2 cellular contexts compared by ENCODE assay signal in the genomic region with DNA sequence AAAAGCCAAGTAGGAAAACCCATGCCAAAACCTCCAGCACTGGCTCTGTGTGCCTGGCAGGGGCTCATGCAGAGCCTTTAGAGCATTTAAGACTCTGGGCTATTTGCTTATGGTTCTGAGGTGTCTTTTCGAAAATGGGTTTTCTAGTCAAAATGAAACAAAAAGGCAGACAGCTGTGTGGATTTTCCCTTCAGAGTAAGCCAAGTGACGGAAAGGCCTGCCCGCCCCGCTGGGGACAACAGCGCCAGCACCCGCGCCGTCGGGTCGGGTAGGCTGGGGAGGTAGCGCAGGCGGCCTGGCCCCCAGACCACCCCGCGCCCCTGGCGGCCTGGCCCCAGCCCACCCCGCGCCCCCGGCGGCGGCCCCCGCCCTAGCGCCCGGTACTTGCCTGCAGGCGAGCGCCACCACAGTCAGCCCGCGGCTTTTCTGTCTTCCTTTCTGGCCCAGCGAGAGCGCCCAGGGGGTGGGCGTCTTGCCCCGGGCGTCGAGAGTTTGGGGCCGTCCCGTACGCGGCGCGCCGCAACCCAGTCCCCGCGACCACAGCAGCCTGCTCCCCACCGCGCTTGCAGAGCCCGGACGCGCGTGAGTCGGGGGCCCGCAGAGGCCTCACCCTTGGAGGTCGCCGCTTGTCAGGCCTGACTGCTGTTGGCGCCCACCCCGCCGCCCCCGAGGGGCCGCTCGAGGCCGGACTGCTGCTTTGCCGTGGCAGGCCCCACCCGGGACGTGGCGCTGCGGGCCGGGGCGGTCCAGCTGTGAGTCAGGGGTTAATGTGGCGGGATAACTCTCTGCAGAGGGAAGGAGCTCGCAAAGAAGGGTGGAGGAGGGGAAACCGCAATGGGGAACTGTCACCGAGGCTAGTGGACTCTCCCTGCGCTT.
TF ChIP-seq lines count a peak whose summit lies in the region.

A gene with protein sequence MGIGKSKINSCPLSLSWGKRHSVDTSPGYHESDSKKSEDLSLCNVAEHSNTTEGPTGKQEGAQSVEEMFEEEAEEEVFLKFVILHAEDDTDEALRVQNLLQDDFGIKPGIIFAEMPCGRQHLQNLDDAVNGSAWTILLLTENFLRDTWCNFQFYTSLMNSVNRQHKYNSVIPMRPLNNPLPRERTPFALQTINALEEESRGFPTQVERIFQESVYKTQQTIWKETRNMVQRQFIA (minus strand): TSS at position 771 of the 876 bp plus-strand sequence. CDS start 21,223 bp downstream, outside the sequence.

TF ChIP-seq in SK-N-SH, 30 proteins besides CTCF, POLR2A, EP300 and RAD21 (continued from another document):
- TF ChIP-seq, protein P1, sequence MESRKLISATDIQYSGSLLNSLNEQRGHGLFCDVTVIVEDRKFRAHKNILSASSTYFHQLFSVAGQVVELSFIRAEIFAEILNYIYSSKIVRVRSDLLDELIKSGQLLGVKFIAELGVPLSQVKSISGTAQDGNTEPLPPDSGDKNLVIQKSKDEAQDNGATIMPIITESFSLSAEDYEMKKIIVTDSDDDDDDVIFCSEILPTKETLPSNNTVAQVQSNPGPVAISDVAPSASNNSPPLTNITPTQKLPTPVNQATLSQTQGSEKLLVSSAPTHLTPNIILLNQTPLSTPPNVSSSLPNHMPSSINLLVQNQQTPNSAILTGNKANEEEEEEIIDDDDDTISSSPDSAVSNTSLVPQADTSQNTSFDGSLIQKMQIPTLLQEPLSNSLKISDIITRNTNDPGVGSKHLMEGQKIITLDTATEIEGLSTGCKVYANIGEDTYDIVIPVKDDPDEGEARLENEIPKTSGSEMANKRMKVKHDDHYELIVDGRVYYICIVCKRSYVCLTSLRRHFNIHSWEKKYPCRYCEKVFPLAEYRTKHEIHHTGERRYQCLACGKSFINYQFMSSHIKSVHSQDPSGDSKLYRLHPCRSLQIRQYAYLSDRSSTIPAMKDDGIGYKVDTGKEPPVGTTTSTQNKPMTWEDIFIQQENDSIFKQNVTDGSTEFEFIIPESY (IDR thresholded peaks at IDR 0.05; ENCODE audit: borderline replicate concordance, low read depth) = no peak
- TF ChIP-seq RCOR1 (IDR thresholded peaks at IDR 0.05; ENCODE audit: low read length) (no peak), SMC3 (IDR thresholded peaks at IDR 0.05; ENCODE audit: low read depth, low read length) (no peak), TCF12 (IDR thresholded peaks at IDR 0.05) (no peak)
- TF ChIP-seq, protein P2, sequence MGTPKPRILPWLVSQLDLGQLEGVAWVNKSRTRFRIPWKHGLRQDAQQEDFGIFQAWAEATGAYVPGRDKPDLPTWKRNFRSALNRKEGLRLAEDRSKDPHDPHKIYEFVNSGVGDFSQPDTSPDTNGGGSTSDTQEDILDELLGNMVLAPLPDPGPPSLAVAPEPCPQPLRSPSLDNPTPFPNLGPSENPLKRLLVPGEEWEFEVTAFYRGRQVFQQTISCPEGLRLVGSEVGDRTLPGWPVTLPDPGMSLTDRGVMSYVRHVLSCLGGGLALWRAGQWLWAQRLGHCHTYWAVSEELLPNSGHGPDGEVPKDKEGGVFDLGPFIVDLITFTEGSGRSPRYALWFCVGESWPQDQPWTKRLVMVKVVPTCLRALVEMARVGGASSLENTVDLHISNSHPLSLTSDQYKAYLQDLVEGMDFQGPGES (IDR thresholded peaks at IDR 0.05; ENCODE audit: low read depth, low read length) = no peak

TF ChIP-seq in SK-N-SH treated with all-trans-retinoic acid at 6 μM for 48 hours, 23 proteins besides CTCF, POLR2A, EP300 and RAD21 (continued from another document):
- no peak for TF ChIP-seq ZNF565 (CRISPR knock-in tag; conservative IDR thresholded peaks at IDR 0.05; ENCODE audit: low read depth)
- TF ChIP-seq, protein P3, sequence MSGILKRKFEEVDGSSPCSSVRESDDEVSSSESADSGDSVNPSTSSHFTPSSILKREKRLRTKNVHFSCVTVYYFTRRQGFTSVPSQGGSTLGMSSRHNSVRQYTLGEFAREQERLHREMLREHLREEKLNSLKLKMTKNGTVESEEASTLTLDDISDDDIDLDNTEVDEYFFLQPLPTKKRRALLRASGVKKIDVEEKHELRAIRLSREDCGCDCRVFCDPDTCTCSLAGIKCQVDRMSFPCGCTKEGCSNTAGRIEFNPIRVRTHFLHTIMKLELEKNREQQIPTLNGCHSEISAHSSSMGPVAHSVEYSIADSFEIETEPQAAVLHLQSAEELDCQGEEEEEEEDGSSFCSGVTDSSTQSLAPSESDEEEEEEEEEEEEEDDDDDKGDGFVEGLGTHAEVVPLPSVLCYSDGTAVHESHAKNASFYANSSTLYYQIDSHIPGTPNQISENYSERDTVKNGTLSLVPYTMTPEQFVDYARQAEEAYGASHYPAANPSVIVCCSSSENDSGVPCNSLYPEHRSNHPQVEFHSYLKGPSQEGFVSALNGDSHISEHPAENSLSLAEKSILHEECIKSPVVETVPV (CRISPR knock-in tag; IDR thresholded peaks at IDR 0.05) = no peak
- TF ChIP-seq ZNF70 (CRISPR knock-in tag; IDR thresholded peaks at IDR 0.05) = no peak
- TF ChIP-seq BACH2 (CRISPR knock-in tag; IDR thresholded peaks at IDR 0.05; ENCODE audit: borderline replicate concordance) = no peak
- TF ChIP-seq, protein P4, sequence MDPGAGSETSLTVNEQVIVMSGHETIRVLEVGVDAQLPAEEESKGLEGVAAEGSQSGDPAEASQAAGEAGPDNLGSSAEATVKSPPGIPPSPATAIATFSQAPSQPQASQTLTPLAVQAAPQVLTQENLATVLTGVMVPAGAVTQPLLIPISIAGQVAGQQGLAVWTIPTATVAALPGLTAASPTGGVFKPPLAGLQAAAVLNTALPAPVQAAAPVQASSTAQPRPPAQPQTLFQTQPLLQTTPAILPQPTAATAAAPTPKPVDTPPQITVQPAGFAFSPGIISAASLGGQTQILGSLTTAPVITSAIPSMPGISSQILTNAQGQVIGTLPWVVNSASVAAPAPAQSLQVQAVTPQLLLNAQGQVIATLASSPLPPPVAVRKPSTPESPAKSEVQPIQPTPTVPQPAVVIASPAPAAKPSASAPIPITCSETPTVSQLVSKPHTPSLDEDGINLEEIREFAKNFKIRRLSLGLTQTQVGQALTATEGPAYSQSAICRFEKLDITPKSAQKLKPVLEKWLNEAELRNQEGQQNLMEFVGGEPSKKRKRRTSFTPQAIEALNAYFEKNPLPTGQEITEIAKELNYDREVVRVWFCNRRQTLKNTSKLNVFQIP (CRISPR knock-in tag; IDR thresholded peaks at IDR 0.05; ENCODE audit: borderline replicate concordance, low read depth) = no peak
- TF ChIP-seq ISL1 (CRISPR knock-in tag; IDR thresholded peaks at IDR 0.05) = no peak
